ENCODE assay signal across 15 cellular contexts in the genomic region with DNA sequence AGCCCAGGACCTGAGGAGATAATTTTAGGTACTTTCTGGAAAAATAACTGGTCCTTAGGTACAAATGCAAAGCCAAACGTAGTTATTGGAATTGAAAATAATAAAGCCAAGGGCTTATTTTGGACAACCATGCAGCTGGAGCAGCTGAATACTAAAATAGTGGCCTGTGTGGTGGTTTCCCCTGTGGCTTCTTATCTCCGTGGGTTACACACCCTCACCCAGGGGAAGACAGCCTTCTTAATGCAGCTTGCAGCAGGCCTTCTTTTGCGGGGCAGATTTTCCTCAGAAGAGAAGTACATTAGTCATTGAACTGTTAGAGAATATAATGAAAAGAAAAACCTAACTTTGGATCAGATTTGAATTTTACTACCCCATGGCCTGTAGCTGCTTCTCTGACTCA.
DNase-seq lines count a peak whose midpoint lies in the region; ATAC-seq and TF ChIP-seq lines count a peak whose summit lies in the region.
"Had no signal": no experiment of that assay in that cellular context is flagged by ENCODE, and none has a peak within 500 bp of the region (broad histone marks: within the 10 kb centered on the region; RNA-seq: fewer than 3 reads in every experiment).

No MANE protein-coding gene starts in this region.

- peaks cover 0 to 20% of the 10 kb centered on the region in 2 donors for H3K4me1 ChIP-seq in right atrium auricular region

- peaks cover 23% of the 10 kb centered on the region for H3K4me1 Mint-ChIP-seq in activated CD8-positive, alpha-beta T cell treated with anti-CD3 and anti-CD28 coated beads, Interleukin-2, amount 10 ng/mL, durations not matched to agents 7 days and 5 days (ENCODE audit: low read depth)
- H3K4me1 Mint-ChIP-seq in type B pancreatic cell (ENCODE audit: unreplicated experiment): peaks cover 47% of the 10 kb centered on the region

- H3K4me3 ChIP-seq in right atrium auricular region: no peak overlapping the region
- H3K4me3 ChIP-seq: coronary artery, ovary had no signal

- CTCF ChIA-PET in activated CD8-positive, alpha-beta T cell treated with anti-CD3 and anti-CD28 coated beads, Interleukin-2, amount 10 ng/mL, durations not matched to agents 7 days and 5 days (lab: Charles Lee): interaction anchor here (0.8 to 1.8 kb wide), 2 partner anchors 40 to 99 kb away, joined by 3 to 4 read pairs; no protein-coding TSS in a partner anchor

- no peak for TF ChIP-seq CTCF in right atrium auricular region (IDR thresholded peaks at IDR 0.05)
- no peak for TF ChIP-seq CTCF in type B pancreatic cell (conservative IDR thresholded peaks at IDR 0.05)

- no peak overlapping the region for H3K27ac ChIP-seq in right atrium auricular region
- H3K27ac ChIP-seq: coronary artery, ovary had no signal

- no peaks in the 10 kb centered on the region for H3K27me3 ChIP-seq in right atrium auricular region
- H3K27me3 ChIP-seq: ovary had no signal

- H3K27me3 Mint-ChIP-seq in activated CD8-positive, alpha-beta T cell treated with anti-CD3 and anti-CD28 coated beads, Interleukin-2, amount 10 ng/mL, durations not matched to agents 7 days and 5 days (ENCODE audit: low read depth): no peaks in the 10 kb centered on the region
- no peaks in the 10 kb centered on the region for H3K27me3 Mint-ChIP-seq in type B pancreatic cell
- H3K27me3 Mint-ChIP-seq: IgD-negative memory B cell had no signal

- H3K9me3 ChIP-seq in right atrium auricular region: no peaks in the 10 kb centered on the region
- H3K9me3 ChIP-seq: ovary had no signal

- no peaks in the 10 kb centered on the region for H3K9me3 Mint-ChIP-seq in activated CD8-positive, alpha-beta T cell treated with anti-CD3 and anti-CD28 coated beads, Interleukin-2, amount 10 ng/mL, durations not matched to agents 7 days and 5 days (ENCODE audit: insufficient read depth)
- no peaks in the 10 kb centered on the region for H3K9me3 Mint-ChIP-seq in type B pancreatic cell
- H3K9me3 Mint-ChIP-seq: activated CD4-positive, alpha-beta T cell treated with anti-CD3 and anti-CD28 coated beads, Interleukin-2, amount 10 ng/mL, durations not matched to agents 24 days and 14 days; H9; IgD-negative memory B cell; stimulated activated effector memory CD8-positive, alpha-beta T cell treated with anti-CD3 and anti-CD28 coated beads, Interleukin-12 subunit alpha, Interleukin-12 subunit beta, amount 100 ng/mL, for 72 hours had no signal

- no peak overlapping the region for H3K27ac Mint-ChIP-seq in activated CD8-positive, alpha-beta T cell treated with anti-CD3 and anti-CD28 coated beads, Interleukin-2, amount 10 ng/mL, durations not matched to agents 7 days and 5 days
- H3K27ac Mint-ChIP-seq in type B pancreatic cell: no peak overlapping the region
- H3K27ac Mint-ChIP-seq: activated CD4-positive, alpha-beta T cell treated with anti-CD3 and anti-CD28 coated beads, Interleukin-2, amount 10 ng/mL, durations not matched to agents 24 days and 14 days; H9; stimulated activated effector memory CD8-positive, alpha-beta T cell treated with anti-CD3 and anti-CD28 coated beads, Interleukin-12 subunit alpha, Interleukin-12 subunit beta, amount 100 ng/mL, for 72 hours had no signal

- POLR2A ChIA-PET in activated CD8-positive, alpha-beta T cell treated with anti-CD3 and anti-CD28 coated beads, Interleukin-2, amount 10 ng/mL, durations not matched to agents 7 days and 5 days (lab: Charles Lee): interaction anchor here (0.6 kb wide), 1 partner anchor 70 kb away, joined by 3 read pairs; no protein-coding TSS in a partner anchor

- intact Hi-C loops in Right ventricle myocardium superior (cut with DNase I): no loop called here

- H3K36me3 Mint-ChIP-seq in activated CD8-positive, alpha-beta T cell treated with anti-CD3 and anti-CD28 coated beads, Interleukin-2, amount 10 ng/mL, durations not matched to agents 7 days and 5 days (ENCODE audit: low read depth): no peaks in the 10 kb centered on the region
- H3K36me3 Mint-ChIP-seq in type B pancreatic cell: no peaks in the 10 kb centered on the region
- H3K36me3 Mint-ChIP-seq: stimulated activated effector memory CD8-positive, alpha-beta T cell treated with anti-CD3 and anti-CD28 coated beads, Interleukin-12 subunit alpha, Interleukin-12 subunit beta, amount 100 ng/mL, for 72 hours had no signal

- DNase-seq in Right ventricle myocardium superior: no peak
- no peak for DNase-seq in right atrium auricular region (ENCODE audit: low spot score)
- peak; percentile 29 for DNase-seq in activated CD8-positive, alpha-beta T cell treated with anti-CD3 and anti-CD28 coated beads, Interleukin-2, amount 10 ng/mL, durations not matched to agents 7 days and 5 days
- DNase-seq in stimulated activated CD8-positive, alpha-beta memory T cell treated with anti-CD3 and anti-CD28 coated beads, Interleukin-15, amount 100 ng/mL, for 48 hours (ENCODE audit: low read depth in 2 of 2): peak; percentile 4 to 13
- DNase-seq in NCI-H1092 treated with DMSO at 0.1 percent for 48 hours (lab: John Stamatoyannopoulos, UW): no peak
- no peak for DNase-seq in type B pancreatic cell (ENCODE audit: extremely low spot score, unreplicated experiment)
- no peak for DNase-seq in HCEC 1CT
- DNase-seq: activated CD4-positive, alpha-beta T cell treated with anti-CD3 and anti-CD28 coated beads, Interleukin-2, amount 10 ng/mL, durations not matched to agents 24 days and 14 days; activated naive CD4-positive, alpha-beta T cell treated with Interleukin-2 at 50 U/mL for 16 hours; H9; ovary had no signal

- no peak overlapping the region for H3K4me3 Mint-ChIP-seq in activated CD8-positive, alpha-beta T cell treated with anti-CD3 and anti-CD28 coated beads, Interleukin-2, amount 10 ng/mL, durations not matched to agents 7 days and 5 days
- H3K4me3 Mint-ChIP-seq in type B pancreatic cell: no peak overlapping the region
- H3K4me3 Mint-ChIP-seq: activated CD4-positive, alpha-beta T cell treated with anti-CD3 and anti-CD28 coated beads, Interleukin-2, amount 10 ng/mL, durations not matched to agents 24 days and 14 days; H9; IgD-negative memory B cell; stimulated activated effector memory CD8-positive, alpha-beta T cell treated with anti-CD3 and anti-CD28 coated beads, Interleukin-12 subunit alpha, Interleukin-12 subunit beta, amount 100 ng/mL, for 72 hours had no signal

- ATAC-seq in Right ventricle myocardium superior (ENCODE audit: poor library complexity) (peak; percentile 36), HG03460 (IDR thresholded peaks at IDR 0.05; ENCODE audit: unreplicated experiment) (peak; percentile 41)
- ATAC-seq in activated CD8-positive, alpha-beta T cell treated with anti-CD3 and anti-CD28 coated beads, Interleukin-2, amount 10 ng/mL, durations not matched to agents 7 days and 5 days: no peak

- no peaks in the 10 kb centered on the region for H3K36me3 ChIP-seq in right atrium auricular region
- H3K36me3 ChIP-seq: ovary had no signal

Comparison
In these comparisons a context has a peak if more than half of its experiments do, and no peak if none do; other contexts are left out.
1. DNase-seq: peak in activated CD8-positive, alpha-beta T cell treated with anti-CD3 and anti-CD28 coated beads, Interleukin-2, amount 10 ng/mL, durations not matched to agents 7 days and 5 days (single experiment) and stimulated activated CD8-positive, alpha-beta memory T cell treated with anti-CD3 and anti-CD28 coated beads, Interleukin-15, amount 100 ng/mL, for 48 hours (2 of 2); none in Right ventricle myocardium superior (single experiment), right atrium auricular region (single experiment), NCI-H1092 treated with DMSO at 0.1 percent for 48 hours (single experiment), type B pancreatic cell (single experiment) and HCEC 1CT (single experiment).